24 cellular contexts compared by ENCODE assay signal in genomic region chr3:42517143-42517542, GRCh38. TPM values are rescaled to one million over a fixed set of nuclear protein-coding genes. Genes with fewer than 3 reads are reported as not detected.
DNase-seq lines count a peak whose midpoint lies in the region; ATAC-seq and TF ChIP-seq lines count a peak whose summit lies in the region.
"Had no signal": no experiment of that assay in that cellular context is flagged by ENCODE, and none has a peak within 500 bp of the region (broad histone marks: within the 10 kb centered on the region; RNA-seq: fewer than 3 reads in every experiment).

No MANE protein-coding gene starts in this region.

- DNase-seq in Right ventricle myocardium superior (peak; percentile 6), Right ventricle myocardium inferior (ENCODE audit: missing footprints) (no peak), coronary artery (ENCODE audit: low spot score) (no peak), tibial artery (no peak), D341Med (ENCODE audit: low spot score) (no peak)
- DNase-seq: 8988T; AML-193; DMS53; GDM1; Karpas-422; NCI-H1694; NCI-H2081; NCI-H2171; NCI-H345; NCI-H524; NCI-H774; NK-92 treated with Interleukin-12 subunit alpha and Interleukin-12 subunit beta, amount 100 ng/mL, for 24 hours had no signal

- ATAC-seq in Right ventricle myocardium superior (ENCODE audit: poor library complexity) (no peak), Right ventricle myocardium inferior (no peak), HG03432 (IDR thresholded peaks at IDR 0.05; ENCODE audit: unreplicated experiment) (no peak), HG02571 (IDR thresholded peaks at IDR 0.05; ENCODE audit: unreplicated experiment) (no peak)
- ATAC-seq: Panc1 had no signal

- no peak overlapping the region for H3K4me3 ChIP-seq in coronary artery
- H3K4me3 ChIP-seq in mucosa of rectum (ENCODE audit: low read length in 2 of 2) = peak overlapping the region; percentile 14 to 31
- H3K4me3 ChIP-seq in tibial artery = no peak overlapping the region

- H3K4me1 ChIP-seq in mucosa of rectum (ENCODE audit: control insufficient read depth in 2 of 2, insufficient read depth in 2 of 2, low read length in 2 of 2) (peaks cover 51 to 76% of the 10 kb centered on the region in 2 donors), tibial artery (peaks cover 4 to 54% (median 48%) of the 10 kb centered on the region in 4 donors)

- intact Hi-C loops in Right ventricle myocardium superior (cut with DNase I) = no loop called here
- intact Hi-C loops in Right ventricle myocardium inferior (cut with DNase I) = no loop called here
- intact Hi-C loops in tibial artery (cut with DNase I; ENCODE audit: low total_unique reads) = no loop called here

- H3K27ac ChIP-seq in coronary artery (peak overlapping the region; percentile 83 to 89), mucosa of rectum (ENCODE audit: low read depth in 2 of 2, low read length in 2 of 2) (peak overlapping the region; percentile 90 to 91), tibial artery (peak overlapping the region; percentile 83 to 92)
- H3K27ac ChIP-seq: C4-2B had no signal

- TF ChIP-seq CTCF in coronary artery (IDR thresholded peaks at IDR 0.05) (no peak), tibial artery (IDR thresholded peaks at IDR 0.05) (no peak)

- no peaks in the 10 kb centered on the region for H3K27me3 ChIP-seq in mucosa of rectum (ENCODE audit: control insufficient read depth in 2 of 2, insufficient read depth in 2 of 2, low read length in 2 of 2)
- no peaks in the 10 kb centered on the region for H3K27me3 ChIP-seq in tibial artery

- H3K9me3 ChIP-seq in mucosa of rectum (ENCODE audit: control insufficient read depth in 2 of 2, low read length in 2 of 2) = no peaks in the 10 kb centered on the region
- no peaks in the 10 kb centered on the region for H3K9me3 ChIP-seq in tibial artery

- peak overlapping the region; percentile 1 to 73 for H3K9ac ChIP-seq in mucosa of rectum (ENCODE audit: low read depth in 1 of 2, low read length in 2 of 2)

- H3K36me3 ChIP-seq in mucosa of rectum (ENCODE audit: control insufficient read depth in 2 of 2, insufficient read depth in 2 of 2, low read length in 2 of 2) (peaks cover 16 to 20% of the 10 kb centered on the region in 2 donors), tibial artery (peaks cover 0 to 25% (median 0%) of the 10 kb centered on the region in 3 donors)

RNA-seq across cellular contexts. Expression of gene VIPR1, which starts 14.7 kb away (rescaled TPM):
- total RNA-seq in Right ventricle myocardium superior (3.4 TPM), Right ventricle myocardium inferior (2.1 TPM)
- total RNA-seq: H4, HT1080 had no signal

Comparison
In these comparisons a context has a peak if more than half of its experiments do, and no peak if none do; other contexts are left out.
1. H3K4me3 ChIP-seq: peak in mucosa of rectum (2 of 2); none in coronary artery (single experiment) and tibial artery (0 of 2).
2. Peak in every context shown above with its lines, with median percentiles within 50 percentile points of each other: H3K27ac ChIP-seq.